In the genomic region with DNA sequence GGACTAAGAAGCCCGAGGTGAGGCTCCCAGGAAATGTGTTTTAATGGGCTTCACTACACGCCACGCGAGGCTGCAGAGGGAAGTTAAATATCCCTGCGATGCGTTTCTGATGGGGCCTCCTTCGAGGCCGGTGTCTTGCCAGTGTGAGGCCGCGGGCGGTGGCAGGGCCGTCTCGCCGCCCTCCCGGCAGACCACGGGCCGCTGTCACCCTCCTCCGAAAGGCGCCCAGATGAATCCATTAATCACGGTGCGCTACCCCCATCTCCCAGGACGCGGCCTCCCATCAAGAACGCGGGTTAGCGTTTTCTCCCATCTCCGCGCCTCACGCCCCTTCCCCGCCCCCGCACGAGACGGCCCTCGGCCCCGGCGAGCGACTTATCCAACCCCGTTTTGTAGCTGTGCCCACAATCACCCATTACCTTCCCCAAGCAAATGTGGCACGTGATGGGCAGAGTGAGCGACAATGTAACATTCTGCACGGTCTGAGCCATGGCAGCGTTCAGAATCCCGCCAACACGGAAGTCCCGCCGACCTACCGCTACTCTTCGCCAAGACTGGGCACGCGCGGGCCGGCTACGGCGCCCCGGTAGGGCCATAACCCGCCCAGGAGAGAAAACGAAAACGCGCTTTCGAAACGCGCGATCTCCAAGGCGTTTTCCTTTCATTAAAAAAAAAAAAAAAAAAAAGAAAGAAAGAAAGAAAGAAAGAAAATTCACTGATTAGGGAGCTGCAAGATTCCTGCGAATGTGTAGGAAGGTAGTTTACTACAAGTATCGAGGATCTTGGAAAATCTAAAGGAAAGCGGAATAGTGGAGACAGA, we compare ENCODE assay signal across 8 cellular contexts.
DNase-seq lines count a peak whose midpoint lies in the region; ATAC-seq and TF ChIP-seq lines count a peak whose summit lies in the region.

A gene with protein sequence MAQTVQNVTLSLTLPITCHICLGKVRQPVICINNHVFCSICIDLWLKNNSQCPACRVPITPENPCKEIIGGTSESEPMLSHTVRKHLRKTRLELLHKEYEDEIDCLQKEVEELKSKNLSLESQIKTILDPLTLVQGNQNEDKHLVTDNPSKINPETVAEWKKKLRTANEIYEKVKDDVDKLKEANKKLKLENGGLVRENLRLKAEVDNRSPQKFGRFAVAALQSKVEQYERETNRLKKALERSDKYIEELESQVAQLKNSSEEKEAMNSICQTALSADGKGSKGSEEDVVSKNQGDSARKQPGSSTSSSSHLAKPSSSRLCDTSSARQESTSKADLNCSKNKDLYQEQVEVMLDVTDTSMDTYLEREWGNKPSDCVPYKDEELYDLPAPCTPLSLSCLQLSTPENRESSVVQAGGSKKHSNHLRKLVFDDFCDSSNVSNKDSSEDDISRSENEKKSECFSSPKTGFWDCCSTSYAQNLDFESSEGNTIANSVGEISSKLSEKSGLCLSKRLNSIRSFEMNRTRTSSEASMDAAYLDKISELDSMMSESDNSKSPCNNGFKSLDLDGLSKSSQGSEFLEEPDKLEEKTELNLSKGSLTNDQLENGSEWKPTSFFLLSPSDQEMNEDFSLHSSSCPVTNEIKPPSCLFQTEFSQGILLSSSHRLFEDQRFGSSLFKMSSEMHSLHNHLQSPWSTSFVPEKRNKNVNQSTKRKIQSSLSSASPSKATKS (minus strand): TSS at position 526 of the 820 bp plus-strand sequence. CDS start 35 bp downstream, at position 491.

- in situ Hi-C loops in GM18951 (cut with MboI; ENCODE audit: low sequenced_read_pairs, unreplicated experiment), result no loop called here

- DNase-seq in AG08396 (ENCODE audit: low spot score) (peak; percentile 93), NCI-H2227 treated with DMSO at 0.1 percent for 48 hours (lab: John Stamatoyannopoulos, UW) (peak; percentile 48), cerebellar cortex (ENCODE audit: low spot score) (peak; percentile 86), islet precursor cell (peak; percentile 90)
- peak; percentile 83 for DNase-seq in activated CD4-positive, CD25-positive, alpha-beta regulatory T cell treated with anti-CD3 and anti-CD28 coated beads, Interleukin-2, amount 50 U/mL, for 16 hours (ENCODE audit: low read depth, low spot score)
- DNase-seq in stimulated activated CD4-positive, alpha-beta T cell treated with anti-CD3 and anti-CD28 coated beads, Interleukin-12 subunit alpha, Interleukin-12 subunit beta, amount 100 ng/mL, for 4 hours, result peak; percentile 89

- peak; percentile 83 for ATAC-seq in HG03175 (IDR thresholded peaks at IDR 0.05; ENCODE audit: unreplicated experiment)

- TF ChIP-seq POLR2A in GM18951 (IDR thresholded peaks at IDR 0.05; ENCODE audit: extremely low read depth, insufficient read depth, insufficient read length), result peak; percentile 79

Comparison
In these comparisons a context has a peak if more than half of its experiments do, and no peak if none do; other contexts are left out.
1. Peak in every context shown above with its lines: DNase-seq and ATAC-seq.